ENCODE assay signal across 8 cellular contexts in the genomic region with DNA sequence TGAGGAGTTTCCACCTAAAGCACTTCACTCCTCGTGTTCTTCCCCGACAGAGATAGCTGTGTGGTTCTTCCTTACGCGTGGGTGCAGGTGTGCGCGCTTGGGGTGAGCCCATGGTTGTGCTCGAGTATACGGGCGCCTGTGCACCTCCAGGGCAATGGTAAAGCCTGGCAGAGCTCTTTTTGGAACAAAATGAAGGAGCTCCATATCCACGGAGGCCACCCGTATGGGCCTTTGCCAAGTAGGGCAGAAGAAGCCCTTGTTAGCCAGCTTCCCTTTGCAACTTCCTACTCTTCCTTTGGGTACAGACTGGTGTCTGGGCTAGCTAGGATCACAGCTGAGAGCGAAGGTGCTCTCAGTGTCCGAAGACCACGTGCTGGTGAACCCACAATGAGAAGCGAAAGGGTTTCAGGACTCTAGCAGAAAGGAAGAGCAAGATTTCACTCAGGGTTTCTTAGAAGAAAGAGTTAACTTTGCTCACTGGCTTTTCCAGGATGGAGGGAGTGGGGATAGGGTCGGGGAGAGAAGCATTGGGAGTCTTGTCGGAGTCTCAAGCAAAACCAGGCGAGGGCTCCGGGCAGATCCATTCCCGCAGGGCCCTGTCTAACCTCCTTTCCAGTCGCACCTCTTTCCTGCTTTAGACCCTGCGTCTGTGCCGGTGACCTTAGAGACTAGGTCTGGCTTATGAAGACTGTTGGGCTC. TPM values are rescaled to one million over a fixed set of nuclear protein-coding genes. Genes with fewer than 3 reads are reported as not detected.
A peak's percentile ranks its signal among the peaks of the same experiment; 100 is the strongest.
DNase-seq lines count a peak whose midpoint lies in the region; ATAC-seq and TF ChIP-seq lines count a peak whose summit lies in the region.

No MANE protein-coding gene starts in this region.

- H3K4me1 ChIP-seq in ACC112 (ENCODE audit: control insufficient read depth, insufficient read depth, low read length, unreplicated experiment) (no peaks in the 10 kb centered on the region), iPS-18a (ENCODE audit: control insufficient read depth, low read depth, low read length) (peaks cover 28% of the 10 kb centered on the region)

- peaks cover 30% of the 10 kb centered on the region for H3K4me1 Mint-ChIP-seq in activated naive CD8-positive, alpha-beta T cell treated with anti-CD3 and anti-CD28 coated beads, Interleukin-2, amount 10 ng/mL, durations not matched to agents 7 days and 5 days

- no peaks in the 10 kb centered on the region for H3K9me3 ChIP-seq in iPS-18a (ENCODE audit: control insufficient read depth, low read depth, low read length)
- no peaks in the 10 kb centered on the region for H3K9me3 ChIP-seq in WERI-Rb-1 (ENCODE audit: severe bottlenecking)

- peaks cover 72% of the 10 kb centered on the region for H3K27me3 Mint-ChIP-seq in activated naive CD8-positive, alpha-beta T cell treated with anti-CD3 and anti-CD28 coated beads, Interleukin-2, amount 10 ng/mL, durations not matched to agents 7 days and 5 days

- H3K27ac ChIP-seq in ACC112 (ENCODE audit: low read depth, low read length) (no peak overlapping the region), iPS-18a (ENCODE audit: low read length) (no peak overlapping the region), WERI-Rb-1 (no peak overlapping the region)

- no peak overlapping the region for H2AFZ ChIP-seq in ACC112 (ENCODE audit: low read length, unreplicated experiment)

- DNase-seq in activated naive CD8-positive, alpha-beta T cell treated with anti-CD3 and anti-CD28 coated beads, Interleukin-2, amount 10 ng/mL, durations not matched to agents 7 days and 5 days = no peak
- DNase-seq in smooth muscle cell of the brain vasculature (ENCODE audit: low read depth, low spot score) = peak; percentile 23
- DNase-seq in WERI-Rb-1 = no peak

- peaks cover 83% of the 10 kb centered on the region for H3K27me3 ChIP-seq in ACC112 (ENCODE audit: insufficient read depth, low read length)
- peaks cover 80% of the 10 kb centered on the region for H3K27me3 ChIP-seq in iPS-18a (ENCODE audit: control insufficient read depth, insufficient read depth, low read length)
- H3K27me3 ChIP-seq in WERI-Rb-1 (ENCODE audit: insufficient read depth, low read depth, severe bottlenecking) = peaks cover 74% of the 10 kb centered on the region

- peak overlapping the region; percentile 56 for H3K4me3 Mint-ChIP-seq in activated naive CD8-positive, alpha-beta T cell treated with anti-CD3 and anti-CD28 coated beads, Interleukin-2, amount 10 ng/mL, durations not matched to agents 7 days and 5 days

- H3K36me3 Mint-ChIP-seq in activated naive CD8-positive, alpha-beta T cell treated with anti-CD3 and anti-CD28 coated beads, Interleukin-2, amount 10 ng/mL, durations not matched to agents 7 days and 5 days = no peaks in the 10 kb centered on the region

- TF ChIP-seq CTCF in WERI-Rb-1 (IDR thresholded peaks at IDR 0.05; ENCODE audit: low read depth, low read length) = no peak

- H3K4me3 ChIP-seq in ACC112 (ENCODE audit: low read depth, low read length) (peak overlapping the region; percentile 70), iPS-18a (ENCODE audit: low read length) (peak overlapping the region; percentile 99), WERI-Rb-1 (ENCODE audit: low read depth, low read length) (no peak overlapping the region)

- peaks cover 3% of the 10 kb centered on the region for H3K9me3 Mint-ChIP-seq in activated naive CD8-positive, alpha-beta T cell treated with anti-CD3 and anti-CD28 coated beads, Interleukin-2, amount 10 ng/mL, durations not matched to agents 7 days and 5 days

- H3K9ac ChIP-seq in iPS-18a (ENCODE audit: low read length) = peak overlapping the region; percentile 59

- ATAC-seq in HG03442 (IDR thresholded peaks at IDR 0.05; ENCODE audit: unreplicated experiment) (peak; percentile 43), GM21825 (IDR thresholded peaks at IDR 0.05; ENCODE audit: unreplicated experiment) (no peak), HG02571 (IDR thresholded peaks at IDR 0.05; ENCODE audit: unreplicated experiment) (no peak)
- ATAC-seq in activated naive CD8-positive, alpha-beta T cell treated with anti-CD3 and anti-CD28 coated beads, Interleukin-2, amount 10 ng/mL, durations not matched to agents 7 days and 5 days (ENCODE audit: low read depth) = no peak

- POLR2A ChIA-PET in activated naive CD8-positive, alpha-beta T cell treated with anti-CD3 and anti-CD28 coated beads, Interleukin-2, amount 10 ng/mL, durations not matched to agents 7 days and 5 days (lab: Charles Lee) = no interaction called here

- no peaks in the 10 kb centered on the region for H3K79me2 ChIP-seq in ACC112 (ENCODE audit: control insufficient read depth, insufficient read depth, low read length, unreplicated experiment)

- no peak overlapping the region for H3K27ac Mint-ChIP-seq in activated naive CD8-positive, alpha-beta T cell treated with anti-CD3 and anti-CD28 coated beads, Interleukin-2, amount 10 ng/mL, durations not matched to agents 7 days and 5 days

- H3K36me3 ChIP-seq in ACC112 (ENCODE audit: insufficient read depth, low read length) = no peaks in the 10 kb centered on the region
- no peaks in the 10 kb centered on the region for H3K36me3 ChIP-seq in iPS-18a (ENCODE audit: control insufficient read depth, low read depth, low read length)
- no peaks in the 10 kb centered on the region for H3K36me3 ChIP-seq in WERI-Rb-1

RNA-seq across cellular contexts. Expression of gene LRFN5, which starts 1.0 kb away (rescaled TPM):
- not detected for total RNA-seq in activated naive CD8-positive, alpha-beta T cell treated with anti-CD3 and anti-CD28 coated beads, Interleukin-2, amount 10 ng/mL, durations not matched to agents 7 days and 5 days
